9 cellular contexts compared by ENCODE assay signal in the genomic region with DNA sequence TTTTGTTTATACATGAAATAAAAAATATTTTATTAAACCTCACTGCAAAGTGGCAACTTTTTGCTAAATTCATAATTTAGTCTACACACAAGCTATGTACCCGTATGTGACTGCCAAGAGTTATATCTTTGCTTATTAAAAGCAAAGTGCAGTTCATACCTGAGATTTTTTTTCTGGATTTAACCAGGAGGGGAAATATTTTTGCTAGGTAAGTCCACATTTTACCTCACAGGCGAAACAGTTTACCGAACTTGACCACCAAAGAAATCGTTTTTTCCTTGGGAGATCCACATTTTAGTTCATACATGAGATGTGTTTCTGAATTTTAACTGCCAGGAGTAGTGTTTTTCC. TPM values are rescaled to one million over a fixed set of nuclear protein-coding genes. Genes with fewer than 3 reads are reported as not detected.
DNase-seq lines count a peak whose midpoint lies in the region; ATAC-seq and TF ChIP-seq lines count a peak whose summit lies in the region.
"Had no signal": no experiment of that assay in that cellular context is flagged by ENCODE, and none has a peak within 500 bp of the region (broad histone marks: within the 10 kb centered on the region; RNA-seq: fewer than 3 reads in every experiment).

No MANE protein-coding gene starts in this region.

- peak overlapping the region in 3 of 5 donors; percentile 96 to 99 (median 99) for H3K27ac ChIP-seq in stomach
- H3K27ac ChIP-seq in Peyer's patch: peak overlapping the region in 1 of 4 donors; percentile 98

- H3K36me3 ChIP-seq in kidney epithelial cell (ENCODE audit: control insufficient read depth, insufficient read depth, low read length) (no peaks in the 10 kb centered on the region), stomach (peaks cover 13 to 23% (median 21%) of the 10 kb centered on the region in 4 donors), Peyer's patch (peaks cover 0 to 19% (median 0%) of the 10 kb centered on the region in 3 donors)

- peaks cover 28% of the 10 kb centered on the region for H3K36me3 Mint-ChIP-seq in activated CD4-positive, alpha-beta T cell treated with anti-CD3 and anti-CD28 coated beads, Interleukin-2, amount 10 ng/mL, durations not matched to agents 24 days and 14 days (ENCODE audit: low read depth)
- peaks cover 26% of the 10 kb centered on the region for H3K36me3 Mint-ChIP-seq in activated CD8-positive, alpha-beta T cell treated with anti-CD3 and anti-CD28 coated beads, Interleukin-2, amount 10 ng/mL, durations not matched to agents 7 days and 5 days (ENCODE audit: low read depth)

- no peak for ATAC-seq in activated CD8-positive, alpha-beta T cell treated with anti-CD3 and anti-CD28 coated beads, Interleukin-2, amount 10 ng/mL, durations not matched to agents 7 days and 5 days

- peaks cover 32 to 68% (median 47%) of the 10 kb centered on the region in 4 donors for H3K4me1 ChIP-seq in stomach
- peaks cover 6 to 37% (median 26%) of the 10 kb centered on the region in 4 donors for H3K4me1 ChIP-seq in Peyer's patch

- H3K9me3 Mint-ChIP-seq in activated CD4-positive, alpha-beta T cell treated with anti-CD3 and anti-CD28 coated beads, Interleukin-2, amount 10 ng/mL, durations not matched to agents 24 days and 14 days: no peaks in the 10 kb centered on the region
- no peaks in the 10 kb centered on the region for H3K9me3 Mint-ChIP-seq in activated CD8-positive, alpha-beta T cell treated with anti-CD3 and anti-CD28 coated beads, Interleukin-2, amount 10 ng/mL, durations not matched to agents 7 days and 5 days (ENCODE audit: insufficient read depth)

- H3K27me3 ChIP-seq in kidney epithelial cell (ENCODE audit: control insufficient read depth, insufficient read depth, low read length) (no peaks in the 10 kb centered on the region), stomach (no peaks in the 10 kb centered on the region), Peyer's patch (no peaks in the 10 kb centered on the region)
- H3K27me3 ChIP-seq: tibial nerve had no signal

- intact Hi-C loops in activated CD4-positive, alpha-beta T cell treated with anti-CD3 and anti-CD28 coated beads, Interleukin-2, amount 10 ng/mL, durations not matched to agents 24 days and 14 days (cut with micrococcal nuclease): no loop called here
- intact Hi-C loops in stomach (cut with DNase I; ENCODE audit: low total_unique reads): no loop called here

- H3K27me3 Mint-ChIP-seq in activated CD4-positive, alpha-beta T cell treated with anti-CD3 and anti-CD28 coated beads, Interleukin-2, amount 10 ng/mL, durations not matched to agents 24 days and 14 days: no peaks in the 10 kb centered on the region
- no peaks in the 10 kb centered on the region for H3K27me3 Mint-ChIP-seq in activated CD8-positive, alpha-beta T cell treated with anti-CD3 and anti-CD28 coated beads, Interleukin-2, amount 10 ng/mL, durations not matched to agents 7 days and 5 days (ENCODE audit: low read depth)

- WGBS in stomach, 5 donors: 76 to 87% (median 83%) methylated on average over 4 of the region's 4 CpGs

- H3K4me3 ChIP-seq in kidney epithelial cell (ENCODE audit: low read depth, low read length) (peak overlapping the region; percentile 79), stomach (peak overlapping the region; percentile 97 to 100 (median 99)), Peyer's patch (peak overlapping the region in 2 of 4 donors; percentile 87 to 91)

- no peak for DNase-seq in activated CD4-positive, alpha-beta T cell treated with anti-CD3 and anti-CD28 coated beads, Interleukin-2, amount 10 ng/mL, durations not matched to agents 24 days and 14 days
- no peak for DNase-seq in activated CD4-positive, alpha-beta T cell treated with anti-CD3 and anti-CD28 coated beads, Interleukin-2, amount 50 U/mL, for 4 hours
- no peak for DNase-seq in activated CD8-positive, alpha-beta T cell treated with anti-CD3 and anti-CD28 coated beads, Interleukin-2, amount 10 ng/mL, durations not matched to agents 7 days and 5 days
- DNase-seq in kidney epithelial cell (ENCODE audit: low read depth) (no peak), stomach (no peak), NCI-H1436 treated with DMSO at 0.1 percent for 48 hours (lab: John Stamatoyannopoulos, UW) (no peak), Peyer's patch (no peak), GM19240 (ENCODE audit: insufficient read length, low spot score) (no peak)

- TF ChIP-seq POLR2A in stomach (IDR thresholded peaks at IDR 0.05): no peak
- TF ChIP-seq POLR2A in Peyer's patch (IDR thresholded peaks at IDR 0.05): no peak

- no peaks in the 10 kb centered on the region for H3K9me3 ChIP-seq in stomach
- H3K9me3 ChIP-seq in Peyer's patch: no peaks in the 10 kb centered on the region
- H3K9me3 ChIP-seq: tibial nerve had no signal

- POLR2A ChIA-PET in activated CD8-positive, alpha-beta T cell treated with anti-CD3 and anti-CD28 coated beads, Interleukin-2, amount 10 ng/mL, durations not matched to agents 7 days and 5 days (lab: Charles Lee): interaction anchor here (1.5 kb wide), 1 partner anchor 9 kb away, joined by 6 read pairs; no protein-coding TSS in a partner anchor

- no peak for TF ChIP-seq CTCF in kidney epithelial cell (IDR thresholded peaks at IDR 0.05; ENCODE audit: insufficient read depth, low read length, poor library complexity, severe bottlenecking)
- TF ChIP-seq CTCF in stomach (IDR thresholded peaks at IDR 0.05): no peak
- TF ChIP-seq CTCF in Peyer's patch (IDR thresholded peaks at IDR 0.05): no peak

- H3K27ac Mint-ChIP-seq in activated CD4-positive, alpha-beta T cell treated with anti-CD3 and anti-CD28 coated beads, Interleukin-2, amount 10 ng/mL, durations not matched to agents 24 days and 14 days: peak overlapping the region; percentile 16
- no peak overlapping the region for H3K27ac Mint-ChIP-seq in activated CD8-positive, alpha-beta T cell treated with anti-CD3 and anti-CD28 coated beads, Interleukin-2, amount 10 ng/mL, durations not matched to agents 7 days and 5 days

- CTCF ChIA-PET in activated CD8-positive, alpha-beta T cell treated with anti-CD3 and anti-CD28 coated beads, Interleukin-2, amount 10 ng/mL, durations not matched to agents 7 days and 5 days (lab: Charles Lee): no interaction called here

- peaks cover 22% of the 10 kb centered on the region for H3K4me1 Mint-ChIP-seq in activated CD4-positive, alpha-beta T cell treated with anti-CD3 and anti-CD28 coated beads, Interleukin-2, amount 10 ng/mL, durations not matched to agents 24 days and 14 days
- H3K4me1 Mint-ChIP-seq in activated CD8-positive, alpha-beta T cell treated with anti-CD3 and anti-CD28 coated beads, Interleukin-2, amount 10 ng/mL, durations not matched to agents 7 days and 5 days (ENCODE audit: low read depth): peaks cover 36% of the 10 kb centered on the region

- peak overlapping the region; percentile 93 for H3K4me3 Mint-ChIP-seq in activated CD4-positive, alpha-beta T cell treated with anti-CD3 and anti-CD28 coated beads, Interleukin-2, amount 10 ng/mL, durations not matched to agents 24 days and 14 days
- H3K4me3 Mint-ChIP-seq in activated CD8-positive, alpha-beta T cell treated with anti-CD3 and anti-CD28 coated beads, Interleukin-2, amount 10 ng/mL, durations not matched to agents 7 days and 5 days: peak overlapping the region; percentile 88

- no peak for TF ChIP-seq EP300 in stomach (IDR thresholded peaks at IDR 0.05)

RNA-seq across cellular contexts. Expression of gene JSRP1, which starts 12.2 kb away (rescaled TPM):
- total RNA-seq in activated CD4-positive, alpha-beta T cell treated with anti-CD3 and anti-CD28 coated beads, Interleukin-2, amount 10 ng/mL, durations not matched to agents 24 days and 14 days: 0.40 and 0.91 TPM in 2 replicates
- total RNA-seq in activated CD8-positive, alpha-beta T cell treated with anti-CD3 and anti-CD28 coated beads, Interleukin-2, amount 10 ng/mL, durations not matched to agents 7 days and 5 days: not detected
- total RNA-seq in kidney epithelial cell (2.2 and 2.5 TPM in 2 replicates), stomach (under 1 TPM in 1 of 5 donors, not detected in 4; 0.58 TPM), Peyer's patch (not detected)
- under 1 TPM in 2 of 3 donors, not detected in 1; 0.68 to 0.75 TPM for polyA plus RNA-seq in stomach
- total RNA-seq: tibial nerve had no signal

RNA-seq across cellular contexts. Expression of gene PEAK3, which starts 13.5 kb away (rescaled TPM):
- total RNA-seq in activated CD4-positive, alpha-beta T cell treated with anti-CD3 and anti-CD28 coated beads, Interleukin-2, amount 10 ng/mL, durations not matched to agents 24 days and 14 days: 0.09 TPM in 1 of 2 replicates, not detected in the other
- under 1 TPM; 0.16 to 0.34 TPM for total RNA-seq in activated CD8-positive, alpha-beta T cell treated with anti-CD3 and anti-CD28 coated beads, Interleukin-2, amount 10 ng/mL, durations not matched to agents 7 days and 5 days
- total RNA-seq in kidney epithelial cell: not detected in 2 replicates
- 1 to 10 TPM in 1 of 5 donors, under 1 TPM in 1, not detected in 3; 0.87 to 1.4 TPM for total RNA-seq in stomach
- polyA plus RNA-seq in stomach: under 1 TPM in 2 of 3 donors, not detected in 1; 0.15 to 0.31 TPM
- total RNA-seq in Peyer's patch: 1 to 10 TPM; 1.2 to 5.8 (median 2.6) TPM

RNA-seq across cellular contexts. Expression of gene AMH, which starts 19.3 kb away (rescaled TPM):
- 4.0 and 5.1 TPM in 2 replicates for total RNA-seq in activated CD4-positive, alpha-beta T cell treated with anti-CD3 and anti-CD28 coated beads, Interleukin-2, amount 10 ng/mL, durations not matched to agents 24 days and 14 days
- total RNA-seq in activated CD8-positive, alpha-beta T cell treated with anti-CD3 and anti-CD28 coated beads, Interleukin-2, amount 10 ng/mL, durations not matched to agents 7 days and 5 days: 10 to 100 TPM; 10.3 to 12.1 TPM
- total RNA-seq in kidney epithelial cell (0.89 TPM in 1 of 2 replicates, not detected in the other), stomach (1 to 10 TPM in 2 of 5 donors, under 1 TPM in 1, not detected in 2; 0.45 to 2.0 (median 1.1) TPM), Peyer's patch (1 to 10 TPM in 2 of 4 donors, under 1 TPM in 1, not detected in 1; 0.95 to 4.7 (median 1.6) TPM)
- polyA plus RNA-seq in stomach: 1 to 10 TPM in 1 of 3 donors, under 1 TPM in 2; 0.50 to 1.5 (median 0.61) TPM

RNA-seq across cellular contexts. Expression of gene SF3A2, which starts 31.8 kb away (rescaled TPM):
- total RNA-seq in activated CD4-positive, alpha-beta T cell treated with anti-CD3 and anti-CD28 coated beads, Interleukin-2, amount 10 ng/mL, durations not matched to agents 24 days and 14 days: 159 and 171 TPM in 2 replicates
- 100 to 1,000 TPM; 157 to 163 TPM for total RNA-seq in activated CD8-positive, alpha-beta T cell treated with anti-CD3 and anti-CD28 coated beads, Interleukin-2, amount 10 ng/mL, durations not matched to agents 7 days and 5 days
- total RNA-seq in kidney epithelial cell (72.4 and 75.4 TPM in 2 replicates), stomach (100 to 1,000 TPM in 1 of 5 donors, 10 to 100 TPM in 4; 25.8 to 214 (median 33.9) TPM), Peyer's patch (100 to 1,000 TPM in 1 of 4 donors, 10 to 100 TPM in 3; 38.7 to 133 (median 72.3) TPM)
- polyA plus RNA-seq in stomach: 10 to 100 TPM; 33.3 to 42.4 (median 40.2) TPM

RNA-seq across cellular contexts. Expression of gene PLEKHJ1, which starts 32.3 kb away (rescaled TPM):
- total RNA-seq in activated CD4-positive, alpha-beta T cell treated with anti-CD3 and anti-CD28 coated beads, Interleukin-2, amount 10 ng/mL, durations not matched to agents 24 days and 14 days: 70.5 and 71.6 TPM in 2 replicates
- total RNA-seq in activated CD8-positive, alpha-beta T cell treated with anti-CD3 and anti-CD28 coated beads, Interleukin-2, amount 10 ng/mL, durations not matched to agents 7 days and 5 days: 10 to 100 TPM; 78.0 to 79.9 TPM
- total RNA-seq in kidney epithelial cell: 104 TPM in 2 replicates
- 100 to 1,000 TPM in 2 of 5 donors, 10 to 100 TPM in 3; 22.2 to 459 (median 96.9) TPM for total RNA-seq in stomach
- polyA plus RNA-seq in stomach: 100 to 1,000 TPM; 113 to 173 (median 132) TPM
- total RNA-seq in Peyer's patch: 100 to 1,000 TPM; 156 to 298 (median 227) TPM
